In genomic region chr3:25706213-25706612, GRCh38 we compare ENCODE assay signal across 30 cellular contexts.
"Had no signal": no experiment of that assay in that cellular context is flagged by ENCODE, and none has a peak within 500 bp of the region (broad histone marks: within the 10 kb centered on the region; RNA-seq: fewer than 3 reads in every experiment).

No MANE protein-coding gene starts in this region.

- H3K27ac ChIP-seq: PC-9, RWPE1, SJCRH30, SK-N-MC had no signal

- ATAC-seq: Panc1, Right ventricle myocardium inferior, SK-N-SH treated with all-trans-retinoic acid at 6 μM for 48 hours, T-cell had no signal

- H2AFZ ChIP-seq: PC-9 had no signal

- H3K27me3 ChIP-seq: SJCRH30 had no signal

- DNase-seq: Karpas-422, MM.1S, NCI-H1092, NCI-H1105, NCI-H1417 treated with DMSO at 0.1 percent for 48 hours, NCI-H1436 treated with DMSO at 0.1 percent for 48 hours, NCI-H187, NCI-H1930, NCI-H2029 treated with DMSO at 0.1 percent for 48 hours, NCI-H2081 treated with DMSO at 0.1 percent for 48 hours, NCI-H2107, NCI-H2171, NCI-H226, NCI-H446 treated with DMSO at 0.1 percent for 48 hours, NCI-H510A, NCI-H524, NCI-H526, NCI-H69, NCI-H748 treated with DMSO at 0.1 percent for 48 hours, NCI-H82, PC-9, SHP77, SIG-M5, SJCRH30, T-cell had no signal

- H3K4me3 ChIP-seq: PC-9, SJCRH30, SK-N-MC had no signal

- H3K36me3 ChIP-seq: SJCRH30 had no signal

- H3K4me2 ChIP-seq: PC-9 had no signal

- H3K4me1 ChIP-seq: SJCRH30 had no signal
